Comparison of ENCODE assay signal across 2 cellular contexts in genomic region chr3:32203854-32204253, GRCh38.
TF ChIP-seq lines count a peak whose summit lies in the region.

No MANE protein-coding gene starts in this region.

TF ChIP-seq in HCT116, 20 proteins besides CTCF, POLR2A, EP300 and RAD21:
- TF ChIP-seq EGR1 (IDR thresholded peaks at IDR 0.05; ENCODE audit: low read depth) (no peak), CBX3 (IDR thresholded peaks at IDR 0.05; ENCODE audit: low read depth) (no peak), YY1 (IDR thresholded peaks at IDR 0.05; ENCODE audit: extremely low read depth, insufficient replicate concordance, low read depth, low read length) (no peak), ZNF274 (IDR thresholded peaks at IDR 0.05; ENCODE audit: low read depth, low read length) (no peak), MAX (IDR thresholded peaks at IDR 0.05) (no peak), SIN3A (IDR thresholded peaks at IDR 0.05; ENCODE audit: low read depth) (no peak), ZBTB33 (IDR thresholded peaks at IDR 0.05; ENCODE audit: extremely low read depth, insufficient replicate concordance, low read length) (no peak), SRF (IDR thresholded peaks at IDR 0.05; ENCODE audit: low read depth) (no peak), JUND (IDR thresholded peaks at IDR 0.05) (peak; percentile 55), POLR2AphosphoS5 (IDR thresholded peaks at IDR 0.05; ENCODE audit: low read depth, low read length) (no peak), EZH2 (IDR thresholded peaks at IDR 0.05) (no peak), SP1 (IDR thresholded peaks at IDR 0.05; ENCODE audit: low read depth) (no peak), TCF7L2 (IDR thresholded peaks at IDR 0.05; ENCODE audit: borderline replicate concordance, extremely low read depth, insufficient read depth, insufficient read length) (no peak), FOSL1 (IDR thresholded peaks at IDR 0.05; ENCODE audit: low read depth) (peak; percentile 35; the same call in 1 of the 2 replicates), ZFX (IDR thresholded peaks at IDR 0.05) (no peak), EZH2phosphoT487 (IDR thresholded peaks at IDR 0.05; ENCODE audit: borderline replicate concordance) (no peak), ELF1 (IDR thresholded peaks at IDR 0.05; ENCODE audit: borderline replicate concordance, low read depth) (no peak)

TF ChIP-seq in endothelial cell of umbilical vein, 7 proteins besides CTCF, POLR2A, EP300 and RAD21:
- TF ChIP-seq POLR2AphosphoS5 (IDR thresholded peaks at IDR 0.05; ENCODE audit: insufficient read depth, low read depth, low read length) (no peak), JUN (IDR thresholded peaks at IDR 0.05; ENCODE audit: borderline replicate concordance, insufficient read depth, insufficient read length, low read depth) (peak; percentile 34), GATA2 (IDR thresholded peaks at IDR 0.05; ENCODE audit: insufficient read depth, insufficient read length, low read depth, low read length) (no peak), FOS (IDR thresholded peaks at IDR 0.05; ENCODE audit: borderline replicate concordance, insufficient read depth, low read length) (peak; percentile 57), MYC (IDR thresholded peaks at IDR 0.05; ENCODE audit: low read depth, low read length) (no peak)
